17 cellular contexts compared by ENCODE assay signal in genomic region chr5:28404363-28405071, GRCh38.
"Had no signal": no experiment of that assay in that cellular context is flagged by ENCODE, and none has a peak within 500 bp of the region (broad histone marks: within the 10 kb centered on the region; RNA-seq: fewer than 3 reads in every experiment).

No MANE protein-coding gene starts in this region.

- H3K9me3 ChIP-seq: adrenal gland, esophagus muscularis mucosa, neutrophil had no signal

- H3K9ac ChIP-seq: parathyroid adenoma had no signal

- H3K4me1 Mint-ChIP-seq: activated CD4-positive, alpha-beta memory T cell treated with anti-CD3 and anti-CD28 coated beads, Interleukin-2, amount 10 ng/mL, durations not matched to agents 7 days and 5 days; naive thymus-derived CD8-positive, alpha-beta T cell had no signal

- H3K27me3 Mint-ChIP-seq: activated CD4-positive, alpha-beta memory T cell treated with anti-CD3 and anti-CD28 coated beads, Interleukin-2, amount 10 ng/mL, durations not matched to agents 7 days and 5 days; activated T-cell treated with anti-CD3 and anti-CD28 coated beads, Interleukin-2, amount 50 U/mL, for 24 hours; naive thymus-derived CD8-positive, alpha-beta T cell; type B pancreatic cell had no signal

- H3K27ac ChIP-seq: adrenal gland, coronary artery, esophagus muscularis mucosa, neutrophil, parathyroid adenoma had no signal

- DNase-seq: activated CD4-positive, alpha-beta memory T cell treated with anti-CD3 and anti-CD28 coated beads, Interleukin-2, amount 10 ng/mL, durations not matched to agents 7 days and 5 days; activated CD4-positive, alpha-beta T cell treated with anti-CD3 and anti-CD28 coated beads for 4 hours; activated naive CD4-positive, alpha-beta T cell treated with anti-CD3 and anti-CD28 coated beads, Interleukin-2, amount 50 U/mL, for 16 hours; activated T-cell treated with anti-CD3 and anti-CD28 coated beads, Interleukin-2, amount 50 U/mL, for 24 hours; adrenal gland; naive thymus-derived CD8-positive, alpha-beta T cell; stimulated activated CD4-positive, alpha-beta T cell treated with anti-CD3 and anti-CD28 coated beads, Interleukin-15, amount 100 ng/mL, for 24 hours; stimulated activated CD4-positive, alpha-beta T cell treated with anti-CD3 and anti-CD28 coated beads, Interleukin-4, amount 100 ng/mL, for 24 hours; stimulated activated naive CD4-positive, alpha-beta T cell treated with Interleukin-2 at 50 U/mL for 16 hours; substantia nigra; T-helper 2 cell had no signal

- H3K4me3 Mint-ChIP-seq: activated CD4-positive, alpha-beta memory T cell treated with anti-CD3 and anti-CD28 coated beads, Interleukin-2, amount 10 ng/mL, durations not matched to agents 7 days and 5 days; activated T-cell treated with anti-CD3 and anti-CD28 coated beads, Interleukin-2, amount 50 U/mL, for 24 hours; naive thymus-derived CD8-positive, alpha-beta T cell had no signal

- H3K27me3 ChIP-seq: adrenal gland, esophagus muscularis mucosa, neutrophil had no signal

- H3K36me3 ChIP-seq: adrenal gland, esophagus muscularis mucosa, neutrophil had no signal

- H3K4me1 ChIP-seq: adrenal gland, esophagus muscularis mucosa, parathyroid adenoma had no signal

- H3K27ac Mint-ChIP-seq: activated CD4-positive, alpha-beta memory T cell treated with anti-CD3 and anti-CD28 coated beads, Interleukin-2, amount 10 ng/mL, durations not matched to agents 7 days and 5 days; activated T-cell treated with anti-CD3 and anti-CD28 coated beads, Interleukin-2, amount 50 U/mL, for 24 hours; naive thymus-derived CD8-positive, alpha-beta T cell had no signal

- H3K4me3 ChIP-seq: adrenal gland, coronary artery, esophagus muscularis mucosa, mucosa of descending colon had no signal

- ATAC-seq: mucosa of descending colon; naive thymus-derived CD8-positive, alpha-beta T cell had no signal
